Comparison of ENCODE assay signal across 20 cellular contexts in the genomic region with DNA sequence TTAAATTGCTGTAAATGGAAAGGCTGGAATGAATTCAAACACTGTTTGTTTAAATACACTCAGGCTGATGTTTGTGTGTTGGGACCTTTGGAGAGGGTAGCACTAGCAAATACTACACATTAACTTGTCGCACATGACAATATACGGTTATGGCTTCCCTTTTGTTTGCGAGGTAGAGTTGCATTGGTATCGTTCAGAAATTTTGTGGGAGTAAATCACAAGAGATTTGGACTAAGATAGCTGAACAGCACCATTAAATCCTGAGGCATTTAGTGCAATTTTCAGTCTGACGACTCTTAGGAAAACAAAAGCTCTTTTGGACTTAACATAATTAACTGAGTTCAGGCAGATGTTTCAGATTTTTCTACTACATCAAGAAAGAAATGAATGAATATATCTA.
DNase-seq lines count a peak whose midpoint lies in the region; ATAC-seq and TF ChIP-seq lines count a peak whose summit lies in the region.
"Had no signal": no experiment of that assay in that cellular context is flagged by ENCODE, and none has a peak within 500 bp of the region (broad histone marks: within the 10 kb centered on the region; RNA-seq: fewer than 3 reads in every experiment).

No MANE protein-coding gene starts in this region.

- H3K9ac ChIP-seq in IMR-90 (ENCODE audit: low read depth, low read length): no peak overlapping the region

- peak; percentile 1 for DNase-seq in COR-L47 (lab: John Stamatoyannopoulos, UW)
- DNase-seq in IMR-90: no peak
- DNase-seq in NCI-H69 (lab: John Stamatoyannopoulos, UW): peak; percentile 81
- no peak for DNase-seq in left colon
- no peak for DNase-seq in KBM-7
- DNase-seq in superior temporal gyrus (ENCODE audit: extremely low spot score): no peak
- no peak for DNase-seq in A172 (ENCODE audit: low spot score)
- DNase-seq in AG08396 (ENCODE audit: low spot score): no peak
- DNase-seq: ACHN; CD4-positive, alpha-beta memory T cell; DMS 273 treated with DMSO at 0.1 percent for 48 hours; HCEC 1CT; NCI-H1048; NCI-H2029; NCI-H226; NCI-H82; Peyer's patch; Right ventricle myocardium superior had no signal

- ATAC-seq in IMR-90 (ENCODE audit: low read depth) (0 out of 2 replicates have a peak, but pooled peaks have one; percentile 14), left colon (peak; percentile 29)
- ATAC-seq: GM12878, K562 had no signal

- H2BK15ac ChIP-seq in IMR-90 (ENCODE audit: low read depth, low read length): no peak overlapping the region

- TF ChIP-seq RAD21 in IMR-90 (IDR thresholded peaks at IDR 0.05; ENCODE audit: low read length): no peak

- no peak overlapping the region for H2BK20ac ChIP-seq in IMR-90 (ENCODE audit: low read depth, low read length)

- no peak overlapping the region for H3K27ac ChIP-seq in IMR-90 (ENCODE audit: insufficient read depth, low read length)
- H3K27ac ChIP-seq: Peyer's patch had no signal

- no peak overlapping the region for H4K8ac ChIP-seq in IMR-90 (ENCODE audit: low read depth in 2 of 2, low read length in 2 of 2)

- H3K4me2 ChIP-seq in IMR-90 (ENCODE audit: low read depth, low read length): peak overlapping the region; percentile 21; the same call in 1 of the 2 replicates

- no CpG with 5 or more reads among the region's 5 CpGs for WGBS in IMR-90 (ENCODE audit: extremely low coverage in 2 of 2, insufficient read length in 1 of 2), 2 experiments

- no peaks in the 10 kb centered on the region for H3K9me1 ChIP-seq in IMR-90 (ENCODE audit: insufficient read depth, low read length)

- no peak overlapping the region for H2AFZ ChIP-seq in IMR-90 (replicated peaks; ENCODE audit: low read length, poor library complexity)

- H3K56ac ChIP-seq in IMR-90 (ENCODE audit: extremely low read depth, insufficient read depth, low read length): no peak overlapping the region

- no peaks in the 10 kb centered on the region for H3K4me1 ChIP-seq in IMR-90 (ENCODE audit: control insufficient read depth, insufficient read depth, low read length)

- POLR2A ChIA-PET in IMR-90 (lab: Charles Lee; ENCODE audit: unreplicated experiment): no interaction called here

- no peak for TF ChIP-seq CTCF in IMR-90 (conservative IDR thresholded peaks at IDR 0.05; ENCODE audit: low read depth, low read length)

- no peak for TF ChIP-seq POLR2A in IMR-90 (IDR thresholded peaks at IDR 0.05; ENCODE audit: low read depth, low read length)

- H2AK5ac ChIP-seq in IMR-90 (ENCODE audit: low read depth, low read length): no peak overlapping the region

- no peak overlapping the region for H3K23ac ChIP-seq in IMR-90 (ENCODE audit: low read depth, low read length)

- no peak overlapping the region for H3K14ac ChIP-seq in IMR-90 (replicated peaks; ENCODE audit: low read depth, low read length)

- H3K9me3 ChIP-seq in IMR-90 (ENCODE audit: control insufficient read depth, insufficient read depth, low read length): no peaks in the 10 kb centered on the region
- H3K9me3 ChIP-seq: Peyer's patch had no signal

- no peak overlapping the region for H3K4ac ChIP-seq in IMR-90 (ENCODE audit: low read depth, low read length)

- intact Hi-C loops in IMR-90 (cut with micrococcal nuclease) (no loop called here), left colon (cut with DNase I, micrococcal nuclease) (no loop called here)

- H4K5ac ChIP-seq in IMR-90 (ENCODE audit: low read depth, low read length): no peak overlapping the region

- no peak overlapping the region for H2AK9ac ChIP-seq in IMR-90 (replicated peaks; ENCODE audit: low read depth, low read length, poor library complexity)

- no TSS peak for BruUV-seq in IMR-90 (replicated peaks; lab: Mats Ljungman, UMichigan)

- H4K20me1 ChIP-seq in IMR-90 (ENCODE audit: insufficient read depth, low read length): no peaks in the 10 kb centered on the region

- H3K18ac ChIP-seq in IMR-90 (ENCODE audit: low read depth, low read length): no peak overlapping the region

- H2BK5ac ChIP-seq in IMR-90 (ENCODE audit: low read depth, low read length, poor library complexity, severe bottlenecking): no peak overlapping the region

- no peaks in the 10 kb centered on the region for H3K79me1 ChIP-seq in IMR-90 (ENCODE audit: low read depth in 1 of 2, low read length in 2 of 2)

- dilution Hi-C loops in IMR-90 (cut with HindIII; ENCODE audit: low sequenced_read_pairs, unreplicated experiment): no loop called here

- H3K27me3 ChIP-seq in IMR-90 (ENCODE audit: control insufficient read depth, insufficient read depth, low read length): no peaks in the 10 kb centered on the region
- H3K27me3 ChIP-seq: Peyer's patch had no signal

- in situ Hi-C loops in IMR-90 (cut with MboI; ENCODE audit: low sequenced_read_pairs) (no loop called here), KBM-7 (cut with MboI; ENCODE audit: low pct_unique_long_range_greater_than_20kb, low sequenced_read_pairs) (no loop called here)

- no peaks in the 10 kb centered on the region for H3K36me3 ChIP-seq in IMR-90 (ENCODE audit: control insufficient read depth, insufficient read depth, low read length)
- H3K36me3 ChIP-seq: Peyer's patch had no signal

- no peak overlapping the region for H4K91ac ChIP-seq in IMR-90 (ENCODE audit: insufficient read depth, low read depth, low read length)

- H2BK120ac ChIP-seq in IMR-90 (ENCODE audit: low read depth, low read length): no peak overlapping the region

- CTCF ChIA-PET in IMR-90 (lab: Yijun Ruan, JAX): interaction anchor here (0.6 kb wide), 1 partner anchor 803 kb away, joined by 3 read pairs; no protein-coding TSS in a partner anchor

- H3K4me3 ChIP-seq in IMR-90 (ENCODE audit: insufficient read depth, low read depth, low read length): no peak overlapping the region
- H3K4me3 ChIP-seq: GM12878, K562, Peyer's patch had no signal

TF ChIP-seq in IMR-90, 13 proteins besides CTCF, POLR2A, EP300 and RAD21:
- TF ChIP-seq, protein P1, sequence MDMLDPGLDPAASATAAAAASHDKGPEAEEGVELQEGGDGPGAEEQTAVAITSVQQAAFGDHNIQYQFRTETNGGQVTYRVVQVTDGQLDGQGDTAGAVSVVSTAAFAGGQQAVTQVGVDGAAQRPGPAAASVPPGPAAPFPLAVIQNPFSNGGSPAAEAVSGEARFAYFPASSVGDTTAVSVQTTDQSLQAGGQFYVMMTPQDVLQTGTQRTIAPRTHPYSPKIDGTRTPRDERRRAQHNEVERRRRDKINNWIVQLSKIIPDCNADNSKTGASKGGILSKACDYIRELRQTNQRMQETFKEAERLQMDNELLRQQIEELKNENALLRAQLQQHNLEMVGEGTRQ (IDR thresholded peaks at IDR 0.05; ENCODE audit: low read depth, low read length): no peak
- TF ChIP-seq SMC3 (IDR thresholded peaks at IDR 0.05; ENCODE audit: low read depth, low read length) (no peak), CHD1 (IDR thresholded peaks at IDR 0.05; ENCODE audit: low read depth, low read length) (no peak), MAFK (IDR thresholded peaks at IDR 0.05; ENCODE audit: low read depth, low read length) (no peak), MXI1 (IDR thresholded peaks at IDR 0.05; ENCODE audit: borderline replicate concordance, low read depth, low read length) (no peak), ELK1 (IDR thresholded peaks at IDR 0.05; ENCODE audit: borderline replicate concordance, low read depth, low read length) (no peak), RFX5 (IDR thresholded peaks at IDR 0.05; ENCODE audit: low read depth, low read length) (no peak), FOS (IDR thresholded peaks at IDR 0.05; ENCODE audit: low read depth, low read length) (no peak), CEBPB (IDR thresholded peaks at IDR 0.05; ENCODE audit: low read depth, low read length) (no peak), MAZ (IDR thresholded peaks at IDR 0.05; ENCODE audit: borderline replicate concordance, low read depth, low read length) (no peak), NFE2L2 (IDR thresholded peaks at IDR 0.05; ENCODE audit: low read depth, low read length) (no peak), BHLHE40 (IDR thresholded peaks at IDR 0.05; ENCODE audit: low read depth, low read length) (no peak), RCOR1 (IDR thresholded peaks at IDR 0.05; ENCODE audit: insufficient replicate concordance, low read length) (no peak)

Comparison
In these comparisons a context has a peak if more than half of its experiments do, and no peak if none do; other contexts are left out.
1. DNase-seq: peak in COR-L47 (single experiment) and NCI-H69 (single experiment); none in IMR-90 (single experiment), left colon (0 of 2), KBM-7 (single experiment), superior temporal gyrus (single experiment), A172 (single experiment) and AG08396 (single experiment).